ENCODE assay signal across 17 cellular contexts in the genomic region with DNA sequence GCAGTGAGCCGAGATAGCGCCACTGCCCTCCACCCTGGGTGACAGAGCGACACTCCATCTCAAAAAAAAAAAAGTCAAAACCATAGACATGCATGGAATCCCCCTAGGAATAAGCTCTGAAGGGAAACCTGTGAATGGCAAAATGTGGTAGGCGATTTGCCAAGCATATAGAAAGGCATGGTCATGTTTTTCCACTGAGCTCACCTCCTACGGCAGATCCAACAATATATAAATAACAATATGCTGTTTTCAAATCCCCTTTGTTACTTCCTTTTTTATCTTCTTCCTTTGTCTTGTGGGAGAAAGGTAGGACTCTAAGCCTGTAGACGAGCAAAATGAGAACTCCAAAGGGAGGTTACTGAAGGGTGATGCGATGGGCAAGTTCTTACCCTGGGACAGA.
DNase-seq lines count a peak whose midpoint lies in the region; ATAC-seq and TF ChIP-seq lines count a peak whose summit lies in the region.
"Had no signal": no experiment of that assay in that cellular context is flagged by ENCODE, and none has a peak within 500 bp of the region (broad histone marks: within the 10 kb centered on the region; RNA-seq: fewer than 3 reads in every experiment).

No MANE protein-coding gene starts in this region.

- WGBS in HUES64 = 63% methylated on average over 6 of the region's 7 CpGs
- WGBS in thyroid gland, 2 donors = 84 to 87% methylated on average over 7 of the region's 7 CpGs

- TF ChIP-seq CTCF in WTC11 (IDR thresholded peaks at IDR 0.05) (no peak), mesothelial cell of epicardium (IDR thresholded peaks at IDR 0.05; ENCODE audit: unreplicated experiment) (no peak), thyroid gland (IDR thresholded peaks at IDR 0.05) (no peak), foreskin keratinocyte (conservative IDR thresholded peaks at IDR 0.05) (no peak)

- intact Hi-C loops in thyroid gland (cut with DNase I) = loop anchor here (10.0 kb wide), 1 partner anchor 119 kb away; no protein-coding TSS in a partner anchor

- H3K4me1 ChIP-seq in HUES64 (ENCODE audit: insufficient read depth, low read length) (peaks cover 17% of the 10 kb centered on the region), thyroid gland (peaks cover 34 to 41% of the 10 kb centered on the region in 2 donors), foreskin keratinocyte (no peaks in the 10 kb centered on the region)

- H3K9me3 ChIP-seq in HUES64 (ENCODE audit: insufficient read depth, low read depth, low read length) (no peaks in the 10 kb centered on the region), thyroid gland (no peaks in the 10 kb centered on the region)

- H3K4me3 Mint-ChIP-seq in WTC11 (no peak overlapping the region), mesothelial cell of epicardium (no peak overlapping the region)

- TF ChIP-seq POLR2A in thyroid gland (IDR thresholded peaks at IDR 0.05) = no peak

- H3K27ac Mint-ChIP-seq in WTC11 (no peak overlapping the region), mesothelial cell of epicardium (peak overlapping the region; percentile 1)

- POLR2A ChIA-PET in WTC11 (lab: Charles Lee) = no interaction called here

- peaks cover 5% of the 10 kb centered on the region; the same call in 1 of the 2 replicates for H3K27me3 ChIP-seq in HUES64 (ENCODE audit: insufficient read depth, low read length)
- H3K27me3 ChIP-seq in thyroid gland = no peaks in the 10 kb centered on the region
- no peaks in the 10 kb centered on the region for H3K27me3 ChIP-seq in foreskin keratinocyte

- H3K27me3 Mint-ChIP-seq in WTC11 (ENCODE audit: low read depth) (peaks cover 18% of the 10 kb centered on the region), mesothelial cell of epicardium (ENCODE audit: low read depth) (no peaks in the 10 kb centered on the region)

- peak overlapping the region; percentile 21; the same call in 1 of the 2 replicates for H3K27ac ChIP-seq in HUES64 (ENCODE audit: low read depth, low read length)
- H3K27ac ChIP-seq in thyroid gland = peak overlapping the region; percentile 48 to 77 (median 61)
- no peak overlapping the region for H3K27ac ChIP-seq in foreskin keratinocyte
- H3K27ac ChIP-seq: dorsolateral prefrontal cortex had no signal

- H3K36me3 ChIP-seq in HUES64 (ENCODE audit: insufficient read depth, low read length) (peaks cover 8% of the 10 kb centered on the region; the same call in 1 of the 2 replicates), thyroid gland (no peaks in the 10 kb centered on the region)

- H3K9me3 Mint-ChIP-seq in WTC11 (peaks cover 5% of the 10 kb centered on the region), mesothelial cell of epicardium (peaks cover 5% of the 10 kb centered on the region)

- CTCF ChIA-PET in WTC11 (lab: Charles Lee) = interaction anchor here (0.9 kb wide), 1 partner anchor 206 kb away, joined by 5 read pairs; no protein-coding TSS in a partner anchor

- no peak overlapping the region for H3K4me3 ChIP-seq in HUES64 (ENCODE audit: low read length)
- no peak overlapping the region for H3K4me3 ChIP-seq in thyroid gland (replicated peaks in 1 of 3)
- H3K4me3 ChIP-seq: dorsolateral prefrontal cortex had no signal

- DNase-seq in WTC11 (ENCODE audit: low spot score) = no peak
- DNase-seq in mesothelial cell of epicardium (ENCODE audit: low spot score in 2 of 2, unreplicated experiment in 2 of 2) = no peak
- DNase-seq in thyroid gland = no peak
- no peak for DNase-seq in kidney glomerular epithelial cell (lab: John Stamatoyannopoulos, UW)
- DNase-seq in H4 (ENCODE audit: low spot score) = no peak
- no peak for DNase-seq in foreskin keratinocyte
- DNase-seq: activated CD4-positive, alpha-beta T cell treated with anti-CD3 and anti-CD28 coated beads for 4 hours; activated CD8-positive, alpha-beta memory T cell treated with anti-CD3 and anti-CD28 coated beads, Interleukin-2, amount 50 U/mL, for 48 hours; dorsolateral prefrontal cortex; head of caudate nucleus; kidney; NCI-H1092 treated with DMSO at 0.1 percent for 48 hours; NCI-H2107 had no signal

- H3K9ac ChIP-seq in HUES64 (ENCODE audit: low read depth, low read length) = no peak overlapping the region

- H3K4me1 Mint-ChIP-seq in WTC11 = peaks cover 20% of the 10 kb centered on the region
- H3K4me1 Mint-ChIP-seq in mesothelial cell of epicardium = peaks cover 20% of the 10 kb centered on the region

- peak; percentile 76 for ATAC-seq in WTC11
- ATAC-seq in GM21360 (IDR thresholded peaks at IDR 0.05; ENCODE audit: unreplicated experiment) = no peak
- ATAC-seq in foreskin keratinocyte = no peak
- ATAC-seq: esophagus mucosa, Panc1 had no signal

- H3K36me3 Mint-ChIP-seq in WTC11 (no peaks in the 10 kb centered on the region), mesothelial cell of epicardium (peaks cover 53% of the 10 kb centered on the region)

TF ChIP-seq in WTC11, 78 proteins besides CTCF, POLR2A, EP300 and RAD21:
- TF ChIP-seq ZNF121 (CRISPR knock-in tag; IDR thresholded peaks at IDR 0.05) = no peak
- TF ChIP-seq, protein P1, sequence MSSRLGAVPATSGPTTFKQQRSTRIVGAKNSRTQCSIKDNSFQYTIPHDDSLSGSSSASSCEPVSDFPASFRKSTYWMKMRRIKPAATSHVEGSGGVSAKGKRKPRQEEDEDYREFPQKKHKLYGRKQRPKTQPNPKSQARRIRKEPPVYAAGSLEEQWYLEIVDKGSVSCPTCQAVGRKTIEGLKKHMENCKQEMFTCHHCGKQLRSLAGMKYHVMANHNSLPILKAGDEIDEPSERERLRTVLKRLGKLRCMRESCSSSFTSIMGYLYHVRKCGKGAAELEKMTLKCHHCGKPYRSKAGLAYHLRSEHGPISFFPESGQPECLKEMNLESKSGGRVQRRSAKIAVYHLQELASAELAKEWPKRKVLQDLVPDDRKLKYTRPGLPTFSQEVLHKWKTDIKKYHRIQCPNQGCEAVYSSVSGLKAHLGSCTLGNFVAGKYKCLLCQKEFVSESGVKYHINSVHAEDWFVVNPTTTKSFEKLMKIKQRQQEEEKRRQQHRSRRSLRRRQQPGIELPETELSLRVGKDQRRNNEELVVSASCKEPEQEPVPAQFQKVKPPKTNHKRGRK (CRISPR knock-in tag; IDR thresholded peaks at IDR 0.05; ENCODE audit: borderline replicate concordance) = no peak
TF ChIP-seq in WTC11: peak in this region for 0.
